8 cellular contexts compared by ENCODE assay signal in the genomic region with DNA sequence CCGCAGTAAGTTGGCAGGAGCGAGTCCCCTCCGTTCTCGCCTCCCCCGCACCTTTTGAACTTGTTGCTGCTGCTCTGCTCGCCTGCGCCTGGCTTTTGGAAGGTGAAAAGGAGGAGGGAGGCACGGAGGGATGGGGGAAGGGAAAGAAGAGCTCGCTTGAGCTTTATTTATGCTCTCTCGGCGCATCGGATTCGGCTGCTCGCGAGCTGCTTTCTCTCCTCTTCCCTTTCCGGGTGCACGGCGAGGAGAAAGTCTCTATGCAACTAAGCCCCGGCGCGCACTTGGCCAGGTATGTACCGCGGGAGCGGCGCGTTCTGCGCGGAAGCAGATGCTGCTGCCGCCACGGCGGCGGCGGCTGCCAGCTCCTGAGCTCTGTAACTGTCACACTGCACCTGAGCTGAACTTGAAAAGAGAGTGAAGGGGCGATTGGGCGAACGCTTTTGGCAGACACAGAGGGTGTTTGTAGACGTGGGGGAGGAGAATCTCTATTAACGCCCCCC. TPM values are rescaled to one million over a fixed set of nuclear protein-coding genes. Genes with fewer than 3 reads are reported as not detected.
DNase-seq lines count a peak whose midpoint lies in the region; ATAC-seq, FAIRE-seq and TF ChIP-seq lines count a peak whose summit lies in the region.

No MANE protein-coding gene starts in this region.

- BruUV-seq in HepG2 (replicated peaks; lab: Mats Ljungman, UMichigan) = no TSS peak

- H2AFZ ChIP-seq in ACC112 (ENCODE audit: low read length, unreplicated experiment) (peak overlapping the region; percentile 65), HepG2 (ENCODE audit: low read length) (no peak overlapping the region)

- FAIRE-seq in HepG2 (lab: Jason Lieb, UNC) = no peak

- H3K9ac ChIP-seq in HepG2 (ENCODE audit: insufficient read depth, low read depth, low read length) = no peak overlapping the region

- ATAC-seq in HG02973 (IDR thresholded peaks at IDR 0.05; ENCODE audit: unreplicated experiment) (peak; percentile 62), HepG2 (peak; percentile 82)

- H3K9me3 ChIP-seq in HepG2 (ENCODE audit: low read length) (no peaks in the 10 kb centered on the region), thyroid gland (no peaks in the 10 kb centered on the region)

- H3K79me2 ChIP-seq in ACC112 (ENCODE audit: control insufficient read depth, insufficient read depth, low read length, unreplicated experiment) (no peaks in the 10 kb centered on the region), HepG2 (ENCODE audit: insufficient read depth, low read length) (no peaks in the 10 kb centered on the region)

- H3K4me2 ChIP-seq in HepG2 (ENCODE audit: low read depth, low read length) = peak overlapping the region; percentile 49; the same call in 1 of the 2 replicates

- in situ Hi-C loops in HepG2 (cut with HindIII; ENCODE audit: extremely low pct_ligation_motif_present, low pct_unique_long_range_greater_than_20kb) = loop anchor here (5.0 kb wide), 1 partner anchor 336 kb away; no protein-coding TSS in a partner anchor

- no peak for TF ChIP-seq EP300 in HepG2 (IDR thresholded peaks at IDR 0.05; ENCODE audit: low read depth in 2 of 2, low read length in 2 of 2)
- no peak for TF ChIP-seq EP300 in HepG2 (CRISPR knock-in tag; IDR thresholded peaks at IDR 0.05; ENCODE audit: borderline replicate concordance)

- H3K4me1 ChIP-seq in ACC112 (ENCODE audit: control insufficient read depth, insufficient read depth, low read length, unreplicated experiment) (no peaks in the 10 kb centered on the region), HepG2 (ENCODE audit: insufficient read depth, low read length) (no peaks in the 10 kb centered on the region), thyroid gland (no peaks in the 10 kb centered on the region)

- TF ChIP-seq RAD21 in HepG2 (CRISPR knock-in tag; IDR thresholded peaks at IDR 0.05) = no peak

- H3K36me3 ChIP-seq in ACC112 (ENCODE audit: insufficient read depth, low read length) = no peaks in the 10 kb centered on the region
- no peaks in the 10 kb centered on the region for H3K36me3 ChIP-seq in HepG2 (replicated peaks in 1 of 2; ENCODE audit: control insufficient read depth in 1 of 2, insufficient read depth in 2 of 2, low read length in 2 of 2)
- H3K36me3 ChIP-seq in thyroid gland = no peaks in the 10 kb centered on the region

- H3K27me3 ChIP-seq in ACC112 (ENCODE audit: insufficient read depth, low read length) (no peaks in the 10 kb centered on the region), HepG2 (ENCODE audit: control insufficient read depth in 1 of 2, insufficient read depth in 2 of 2, low read length in 2 of 2) (peaks cover 0 to 21% of the 10 kb centered on the region in 2 experiments; a peak in 3 of 5 replicates), thyroid gland (no peaks in the 10 kb centered on the region)

- 6% methylated on average over 25 of the region's 38 CpGs for WGBS in HepG2 (ENCODE audit: low lambda C conversion rate)
- WGBS in thyroid gland, 2 donors = 1 to 2% methylated on average over 6 to 33 of the region's 38 CpGs

- DNase-seq in NCI-H2227 (lab: John Stamatoyannopoulos, UW; ENCODE audit: unreplicated experiment) (peak; percentile 75), cerebellum (ENCODE audit: low spot score) (peak; percentile 73), HepG2 (ENCODE audit: low spot score) (peak; percentile 0), thyroid gland (peak; percentile 29 to 48), NAMALWA (ENCODE audit: low spot score) (no peak)

- POLR2A ChIA-PET in HepG2 (lab: Yijun Ruan, JAX) = no interaction called here

- TF ChIP-seq POLR2A in GM18526 (IDR thresholded peaks at IDR 0.05; ENCODE audit: extremely low read depth, insufficient read length) (peak; percentile 48), HepG2 (IDR thresholded peaks at IDR 0.05; ENCODE audit: insufficient read depth in 1 of 2, low read depth in 2 of 2, low read length in 2 of 2) (no peak), thyroid gland (IDR thresholded peaks at IDR 0.05) (no peak)

- H3K27ac ChIP-seq in ACC112 (ENCODE audit: low read depth, low read length) = no peak overlapping the region
- H3K27ac ChIP-seq in HepG2 (ENCODE audit: extremely low read length, insufficient read depth, low read length) = no peak overlapping the region
- no peak overlapping the region for H3K27ac ChIP-seq in thyroid gland

- H4K20me1 ChIP-seq in HepG2 (ENCODE audit: insufficient read depth, low read length) = no peaks in the 10 kb centered on the region

- CTCF ChIA-PET in HepG2 (lab: Yijun Ruan, JAX; ENCODE audit: low intra/inter-chr PET ratio, low total read pairs) = no interaction called here

- H3K4me3 ChIP-seq in ACC112 (ENCODE audit: low read depth, low read length) (peak overlapping the region; percentile 81), HepG2 (replicated peaks in 1 of 3; ENCODE audit: insufficient read depth in 1 of 3, low read depth in 2 of 3, low read length in 3 of 3) (peak overlapping the region in 2 of 3 experiments; percentile 9 to 46; a peak in 3 of 6 replicates), thyroid gland (replicated peaks in 1 of 3) (peak overlapping the region in 2 of 3 donors; percentile 22 to 37)

- TF ChIP-seq CTCF in HepG2 (CRISPR knock-in tag; IDR thresholded peaks at IDR 0.05) = no peak
- TF ChIP-seq CTCF in thyroid gland (IDR thresholded peaks at IDR 0.05) = no peak

- intact Hi-C loops in HepG2 (cut with micrococcal nuclease; ENCODE audit: unreplicated experiment) = loop anchor here (10.0 kb wide), 1 partner anchor 281 kb away; no protein-coding TSS in a partner anchor
- intact Hi-C loops in thyroid gland (cut with DNase I) = no loop called here

TF ChIP-seq in HepG2, 621 proteins besides CTCF, POLR2A, EP300 and RAD21:
- peak; percentile 52 for TF ChIP-seq HNRNPLL (IDR thresholded peaks at IDR 0.05; ENCODE audit: low read depth, low read length, poor library complexity, severe bottlenecking)
- TF ChIP-seq TEAD3 (CRISPR knock-in tag; optimal IDR thresholded peaks at IDR 0.05; ENCODE audit: borderline replicate concordance) = no peak
- TF ChIP-seq, protein P1, sequence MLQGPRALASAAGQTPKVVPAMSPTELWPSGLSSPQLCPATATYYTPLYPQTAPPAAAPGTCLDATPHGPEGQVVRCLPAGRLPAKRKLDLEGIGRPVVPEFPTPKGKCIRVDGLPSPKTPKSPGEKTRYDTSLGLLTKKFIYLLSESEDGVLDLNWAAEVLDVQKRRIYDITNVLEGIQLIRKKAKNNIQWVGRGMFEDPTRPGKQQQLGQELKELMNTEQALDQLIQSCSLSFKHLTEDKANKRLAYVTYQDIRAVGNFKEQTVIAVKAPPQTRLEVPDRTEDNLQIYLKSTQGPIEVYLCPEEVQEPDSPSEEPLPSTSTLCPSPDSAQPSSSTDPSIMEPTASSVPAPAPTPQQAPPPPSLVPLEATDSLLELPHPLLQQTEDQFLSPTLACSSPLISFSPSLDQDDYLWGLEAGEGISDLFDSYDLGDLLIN (CRISPR knock-in tag; IDR thresholded peaks at IDR 0.05; ENCODE audit: borderline replicate concordance) = no peak
- 0 out of 2 replicates have a peak, but pooled peaks have one; percentile 25 for TF ChIP-seq ZNF800 (CRISPR knock-in tag; IDR thresholded peaks at IDR 0.05)
- TF ChIP-seq BRCA1 (CRISPR knock-in tag; IDR thresholded peaks at IDR 0.05) = no peak

RNA-seq across cellular contexts. Expression of gene KCND2, which starts 0.6 kb away (rescaled TPM):
- total RNA-seq in cerebellum (102 TPM), HepG2 (2016; rRNA removed; fragmentation: Illumina TruSeq; extraction: Trizol) (not detected in 2 replicates), thyroid gland (1 to 10 TPM in 3 of 4 donors, under 1 TPM in 1; 0.89 to 2.1 (median 1.4) TPM)
- total RNA-seq in HepG2 (2016; cell fraction: cytosol; rRNA removed; fragmentation: Illumina TruSeq; extraction: Trizol; ENCODE audit: low read depth) = not detected in 2 replicates
- not detected in 2 replicates for total RNA-seq in HepG2 (2016; cell fraction: insoluble cytoplasmic fraction; rRNA removed; fragmentation: Illumina TruSeq; extraction: Trizol)
- total RNA-seq in HepG2 (2016; cell fraction: membrane; rRNA removed; fragmentation: Illumina TruSeq; extraction: Trizol) = not detected in 2 replicates
- not detected in 2 replicates for total RNA-seq in HepG2 (2016; cell fraction: nucleus; rRNA removed; fragmentation: Illumina TruSeq; extraction: Trizol)
- not detected in 2 replicates for polyA plus RNA-seq in HepG2 (2011; rRNA removed)
- polyA plus RNA-seq in HepG2 (2011; cell fraction: cytosol; rRNA removed) = not detected in 2 replicates
- polyA plus RNA-seq in HepG2 (2011; cell fraction: nucleus; rRNA removed) = not detected in 2 replicates
- not detected in 2 replicates for polyA plus RNA-seq in HepG2 (2012)
- polyA plus RNA-seq in HepG2 (2016; cell fraction: cytosol; fragmentation: Illumina TruSeq; extraction: Trizol; ENCODE audit: low read depth) = not detected in 2 replicates
- not detected in 2 replicates for polyA plus RNA-seq in HepG2 (2016; cell fraction: insoluble cytoplasmic fraction; fragmentation: Illumina TruSeq; extraction: Trizol; ENCODE audit: low read depth)
- polyA plus RNA-seq in HepG2 (2016; cell fraction: membrane; fragmentation: Illumina TruSeq; extraction: Trizol; ENCODE audit: low read depth) = not detected in 2 replicates
- polyA plus RNA-seq in HepG2 (2016; cell fraction: nucleus; fragmentation: Illumina TruSeq; extraction: Trizol; ENCODE audit: insufficient read depth, low read depth) = not detected in 2 replicates
- 0.07 TPM in 1 of 2 replicates, not detected in the other for polyA minus RNA-seq in HepG2 (2011; rRNA and poly(A)+ RNA removed; ENCODE audit: low replicate concordance)
- not detected in 2 replicates for polyA minus RNA-seq in HepG2 (2011; cell fraction: cytosol; rRNA and poly(A)+ RNA removed)
- polyA minus RNA-seq in HepG2 (2011; cell fraction: nucleus; rRNA and poly(A)+ RNA removed) = not detected in 2 replicates

Comparison
In these comparisons a context has a peak if more than half of its experiments do, and no peak if none do; other contexts are left out.
1. H3K4me3 ChIP-seq: peak in every context shown above with its lines; median percentile 81 in ACC112; 30 in thyroid gland; 28 in HepG2.
2. RNA of gene KCND2, which starts 0.6 kb away (total RNA-seq): 102 TPM in cerebellum (single experiment); 0.89 to 2.1 TPM in thyroid gland and not detected in HepG2; every median in the first group is over 10 times any median in the second.